Comparison of ENCODE assay signal across 11 cellular contexts in genomic region chr1:14782741-14783591, GRCh38.
DNase-seq lines count a peak whose midpoint lies in the region; ATAC-seq and TF ChIP-seq lines count a peak whose summit lies in the region.
"Had no signal": no experiment of that assay in that cellular context is flagged by ENCODE, and none has a peak within 500 bp of the region (broad histone marks: within the 10 kb centered on the region; RNA-seq: fewer than 3 reads in every experiment).

No MANE protein-coding gene starts in this region.

- no peak overlapping the region for H3K9ac ChIP-seq in IMR-90 (ENCODE audit: low read depth, low read length)
- H3K9ac ChIP-seq in liver (ENCODE audit: low read depth in 1 of 2, low read length in 2 of 2): no peak overlapping the region

- no peak overlapping the region for H3K4ac ChIP-seq in IMR-90 (ENCODE audit: low read depth, low read length)

- H3K27me3 ChIP-seq in IMR-90 (ENCODE audit: control insufficient read depth, insufficient read depth, low read length): peaks cover 2% of the 10 kb centered on the region
- H3K27me3 ChIP-seq in liver (ENCODE audit: control insufficient read depth in 4 of 4, insufficient read depth in 4 of 4, low read length in 3 of 4): no peaks in the 10 kb centered on the region

- H3K27ac ChIP-seq in IMR-90 (ENCODE audit: insufficient read depth, low read length) (no peak overlapping the region), liver (ENCODE audit: low read depth in 1 of 2, low read length in 2 of 2) (no peak overlapping the region)
- H3K27ac ChIP-seq: PC-9 had no signal

- CTCF ChIA-PET in IMR-90 (lab: Yijun Ruan, JAX): no interaction called here

- no peak overlapping the region for H4K91ac ChIP-seq in IMR-90 (ENCODE audit: insufficient read depth, low read depth, low read length)

- H3K56ac ChIP-seq in IMR-90 (ENCODE audit: extremely low read depth, insufficient read depth, low read length): no peak overlapping the region

- H2AK9ac ChIP-seq in IMR-90 (replicated peaks; ENCODE audit: low read depth, low read length, poor library complexity): no peak overlapping the region

- H3K36me3 ChIP-seq in IMR-90 (ENCODE audit: control insufficient read depth, insufficient read depth, low read length): no peaks in the 10 kb centered on the region
- no peaks in the 10 kb centered on the region for H3K36me3 ChIP-seq in liver (ENCODE audit: control insufficient read depth in 4 of 4, insufficient read depth in 3 of 4, low read depth in 1 of 4, low read length in 3 of 4)

- H2AFZ ChIP-seq in IMR-90 (replicated peaks; ENCODE audit: low read length, poor library complexity): no peak overlapping the region
- H2AFZ ChIP-seq: PC-9 had no signal

- no peak overlapping the region for H4K8ac ChIP-seq in IMR-90 (ENCODE audit: low read depth in 2 of 2, low read length in 2 of 2)

- TF ChIP-seq POLR2A in IMR-90 (IDR thresholded peaks at IDR 0.05; ENCODE audit: low read depth, low read length): no peak

- H2BK120ac ChIP-seq in IMR-90 (ENCODE audit: low read depth, low read length): no peak overlapping the region

- ATAC-seq in IMR-90 (ENCODE audit: low read depth) (peak; percentile 67), GM21737 (IDR thresholded peaks at IDR 0.05; ENCODE audit: unreplicated experiment) (no peak), HG03378 (IDR thresholded peaks at IDR 0.05; ENCODE audit: unreplicated experiment) (no peak), GM19351 (IDR thresholded peaks at IDR 0.05; ENCODE audit: unreplicated experiment) (no peak)
- ATAC-seq: activated naive CD4-positive, alpha-beta T cell treated with anti-CD3 and anti-CD28 coated beads, Interleukin-2, amount 50 U/mL, for 72 hours had no signal

- H2BK20ac ChIP-seq in IMR-90 (ENCODE audit: low read depth, low read length): no peak overlapping the region

- H3K9me3 ChIP-seq in IMR-90 (ENCODE audit: control insufficient read depth, insufficient read depth, low read length) (no peaks in the 10 kb centered on the region), liver (ENCODE audit: control insufficient read depth in 4 of 4, low read length in 3 of 4) (no peaks in the 10 kb centered on the region)

- in situ Hi-C loops in IMR-90 (cut with MboI; ENCODE audit: low sequenced_read_pairs): no loop called here

- no peak overlapping the region for H2BK5ac ChIP-seq in IMR-90 (ENCODE audit: low read depth, low read length, poor library complexity, severe bottlenecking)

- 64% methylated on average over 2 of the region's 8 CpGs; no CpG with 5 or more reads in 1 of the 2 experiments for WGBS in IMR-90 (ENCODE audit: extremely low coverage in 2 of 2, insufficient read length in 1 of 2), 2 experiments
- WGBS in liver: 61% methylated on average over 8 of the region's 8 CpGs

- no TSS peak for BruUV-seq in IMR-90 (replicated peaks; lab: Mats Ljungman, UMichigan)

- H3K9me1 ChIP-seq in IMR-90 (ENCODE audit: insufficient read depth, low read length): no peaks in the 10 kb centered on the region

- no peak overlapping the region for H2BK15ac ChIP-seq in IMR-90 (ENCODE audit: low read depth, low read length)

- DNase-seq in AG09319 (ENCODE audit: extremely low read depth, low read depth) (no peak), IMR-90 (no peak), UCSD-AML1 (lab: John Stamatoyannopoulos, UW; ENCODE audit: unreplicated experiment) (peak; percentile 37), NCI-H1092 treated with DMSO at 0.1 percent for 48 hours (lab: John Stamatoyannopoulos, UW) (no peak)
- DNase-seq: NCI-H2171 treated with DMSO at 0.1 percent for 48 hours, PC-9 had no signal

- H4K20me1 ChIP-seq in IMR-90 (ENCODE audit: insufficient read depth, low read length): no peaks in the 10 kb centered on the region

- dilution Hi-C loops in IMR-90 (cut with HindIII; ENCODE audit: low sequenced_read_pairs, unreplicated experiment): no loop called here

- no peak overlapping the region for H4K5ac ChIP-seq in IMR-90 (ENCODE audit: low read depth, low read length)

- no peaks in the 10 kb centered on the region for H3K79me1 ChIP-seq in IMR-90 (ENCODE audit: low read depth in 1 of 2, low read length in 2 of 2)

- TF ChIP-seq RAD21 in IMR-90 (IDR thresholded peaks at IDR 0.05; ENCODE audit: low read length) (no peak), liver (IDR thresholded peaks at IDR 0.05) (peak; percentile 5 to 22)

- intact Hi-C loops in IMR-90 (cut with micrococcal nuclease): no loop called here

- no peak overlapping the region for H2AK5ac ChIP-seq in IMR-90 (ENCODE audit: low read depth, low read length)

- POLR2A ChIA-PET in IMR-90 (lab: Charles Lee; ENCODE audit: unreplicated experiment): no interaction called here

- H3K4me1 ChIP-seq in IMR-90 (ENCODE audit: control insufficient read depth, insufficient read depth, low read length) (no peaks in the 10 kb centered on the region), liver (ENCODE audit: control insufficient read depth in 4 of 4, insufficient read depth in 4 of 4, low read length in 3 of 4) (no peaks in the 10 kb centered on the region)

- H3K4me2 ChIP-seq in IMR-90 (ENCODE audit: low read depth, low read length): no peak overlapping the region
- H3K4me2 ChIP-seq: PC-9 had no signal

- H3K23ac ChIP-seq in IMR-90 (ENCODE audit: low read depth, low read length): no peak overlapping the region

- H3K18ac ChIP-seq in IMR-90 (ENCODE audit: low read depth, low read length): no peak overlapping the region

- no peak overlapping the region for H3K4me3 ChIP-seq in IMR-90 (ENCODE audit: insufficient read depth, low read depth, low read length)
- H3K4me3 ChIP-seq in liver (ENCODE audit: low read depth in 1 of 3, low read length in 3 of 3): no peak overlapping the region
- H3K4me3 ChIP-seq: PC-9 had no signal

- H3K14ac ChIP-seq in IMR-90 (replicated peaks; ENCODE audit: low read depth, low read length): no peak overlapping the region

- peak; percentile 11 for TF ChIP-seq CTCF in AG09319 (IDR thresholded peaks at IDR 0.05; ENCODE audit: low read depth, low read length)
- 0 out of 2 replicates have a peak, but pooled peaks have one; percentile 10 for TF ChIP-seq CTCF in IMR-90 (conservative IDR thresholded peaks at IDR 0.05; ENCODE audit: low read depth, low read length)
- no peak for TF ChIP-seq CTCF in liver (IDR thresholded peaks at IDR 0.05; ENCODE audit: low read depth, low read length, missing input control)

TF ChIP-seq in IMR-90, 13 proteins besides CTCF, POLR2A, EP300 and RAD21:
- TF ChIP-seq NFE2L2 (IDR thresholded peaks at IDR 0.05; ENCODE audit: low read depth, low read length): no peak
- TF ChIP-seq USF2 (IDR thresholded peaks at IDR 0.05; ENCODE audit: low read depth, low read length): no peak
- TF ChIP-seq, protein P1, sequence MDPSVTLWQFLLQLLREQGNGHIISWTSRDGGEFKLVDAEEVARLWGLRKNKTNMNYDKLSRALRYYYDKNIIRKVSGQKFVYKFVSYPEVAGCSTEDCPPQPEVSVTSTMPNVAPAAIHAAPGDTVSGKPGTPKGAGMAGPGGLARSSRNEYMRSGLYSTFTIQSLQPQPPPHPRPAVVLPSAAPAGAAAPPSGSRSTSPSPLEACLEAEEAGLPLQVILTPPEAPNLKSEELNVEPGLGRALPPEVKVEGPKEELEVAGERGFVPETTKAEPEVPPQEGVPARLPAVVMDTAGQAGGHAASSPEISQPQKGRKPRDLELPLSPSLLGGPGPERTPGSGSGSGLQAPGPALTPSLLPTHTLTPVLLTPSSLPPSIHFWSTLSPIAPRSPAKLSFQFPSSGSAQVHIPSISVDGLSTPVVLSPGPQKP (IDR thresholded peaks at IDR 0.05; ENCODE audit: borderline replicate concordance, low read depth, low read length): no peak
- TF ChIP-seq SMC3 (IDR thresholded peaks at IDR 0.05; ENCODE audit: low read depth, low read length): no peak
- no peak for TF ChIP-seq MAZ (IDR thresholded peaks at IDR 0.05; ENCODE audit: borderline replicate concordance, low read depth, low read length)
- no peak for TF ChIP-seq MAFK (IDR thresholded peaks at IDR 0.05; ENCODE audit: low read depth, low read length)
TF ChIP-seq in IMR-90: peak in this region for 0.

TF ChIP-seq in liver, 16 proteins besides CTCF, POLR2A, EP300 and RAD21:
- TF ChIP-seq YY1 (IDR thresholded peaks at IDR 0.05) (no peak), FOXA1 (IDR thresholded peaks at IDR 0.05) (no peak), HNF4G (IDR thresholded peaks at IDR 0.05) (no peak), REST (IDR thresholded peaks at IDR 0.05) (no peak), HNF4A (conservative IDR thresholded peaks at IDR 0.05) (no peak), FOXA2 (IDR thresholded peaks at IDR 0.05) (no peak), JUND (IDR thresholded peaks at IDR 0.05) (no peak), GABPA (IDR thresholded peaks at IDR 0.05 in 1 of 2, conservative IDR thresholded peaks at IDR 0.05 in 1 of 2) (no peak)
- TF ChIP-seq, protein P2, sequence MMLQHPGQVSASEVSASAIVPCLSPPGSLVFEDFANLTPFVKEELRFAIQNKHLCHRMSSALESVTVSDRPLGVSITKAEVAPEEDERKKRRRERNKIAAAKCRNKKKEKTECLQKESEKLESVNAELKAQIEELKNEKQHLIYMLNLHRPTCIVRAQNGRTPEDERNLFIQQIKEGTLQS (IDR thresholded peaks at IDR 0.05): no peak
